ENCODE assay signal across 1 cellular context in genomic region chr13:20939662-20940061, GRCh38.
TF ChIP-seq lines count a peak whose summit lies in the region.

No MANE protein-coding gene starts in this region.

TF ChIP-seq in IMR-90, 13 proteins besides CTCF, POLR2A, EP300 and RAD21:
- TF ChIP-seq RFX5 (IDR thresholded peaks at IDR 0.05; ENCODE audit: low read depth, low read length) (no peak), USF2 (IDR thresholded peaks at IDR 0.05; ENCODE audit: low read depth, low read length) (no peak), CEBPB (IDR thresholded peaks at IDR 0.05; ENCODE audit: low read depth, low read length) (no peak), ELK1 (IDR thresholded peaks at IDR 0.05; ENCODE audit: borderline replicate concordance, low read depth, low read length) (no peak), SMC3 (IDR thresholded peaks at IDR 0.05; ENCODE audit: low read depth, low read length) (no peak), MAZ (IDR thresholded peaks at IDR 0.05; ENCODE audit: borderline replicate concordance, low read depth, low read length) (no peak)
